Comparison of ENCODE assay signal across 34 cellular contexts in genomic region chr17:35918665-35919064, GRCh38.
"Had no signal": no experiment of that assay in that cellular context is flagged by ENCODE, and none has a peak within 500 bp of the region (broad histone marks: within the 10 kb centered on the region; RNA-seq: fewer than 3 reads in every experiment).

No MANE protein-coding gene starts in this region.

- H3K27ac Mint-ChIP-seq: activated CD4-positive, alpha-beta T cell treated with anti-CD3 and anti-CD28 coated beads for 36 hours; activated CD8-positive, alpha-beta memory T cell treated with anti-CD3 and anti-CD28 coated beads, Interleukin-2, amount 10 ng/mL, durations not matched to agents 7 days and 5 days; activated CD8-positive, alpha-beta T cell treated with anti-CD3 and anti-CD28 coated beads, Interleukin-2, amount 10 ng/mL, durations not matched to agents 7 days and 5 days; activated naive CD4-positive, alpha-beta T cell treated with anti-CD3 and anti-CD28 coated beads, Interleukin-2, amount 50 U/mL, for 24 hours; activated naive CD8-positive, alpha-beta T cell treated with anti-CD3 and anti-CD28 coated beads, Interleukin-2, amount 50 U/mL, for 24 hours; activated T-helper 2 cell treated with anti-CD3 and anti-CD28 coated beads, Interferon-gamma antibody, Interleukin-2, Interleukin-4, amounts not matched to agents 10 μg/mL and 5 μg/mL and 100 μg/mL, durations not matched to agents 14 hours and 24 hours and 36 hours; dendritic cell treated with granulocyte-macrophage colony-stimulating factor and Interleukin-4, amounts not matched to agents 40 ng/mL and 50 ng/mL, for 4 days; naive B cell; stimulated activated naive B cell treated with anti-CD40 and anti-IgM and Interleukin-4, amounts not matched to agents 10 μg/mL and 1 μg/mL and 100 μg/mL, for 72 hours; T-cell had no signal

- DNase-seq: activated CD4-positive, alpha-beta T cell treated with anti-CD3 and anti-CD28 coated beads for 36 hours; activated CD4-positive, CD25-positive, alpha-beta regulatory T cell; activated CD8-positive, alpha-beta memory T cell treated with anti-CD3 and anti-CD28 coated beads, Interleukin-2, amount 10 ng/mL, durations not matched to agents 7 days and 5 days; activated CD8-positive, alpha-beta T cell treated with anti-CD3 and anti-CD28 coated beads, Interleukin-2, amount 10 ng/mL, durations not matched to agents 7 days and 5 days; activated naive CD8-positive, alpha-beta T cell treated with anti-CD3 and anti-CD28 coated beads, Interleukin-2, amount 50 U/mL, for 24 hours; activated T-cell treated with anti-CD3 and anti-CD28 coated beads, Interleukin-2, amount 50 U/mL, for 48 hours; amygdala; central memory CD4-positive, alpha-beta T cell; effector CD8-positive, alpha-beta T cell; erythroblast; foreskin fibroblast; left ventricle myocardium superior; mammary epithelial cell; naive B cell; nucleus accumbens; pancreas; retina; sigmoid colon; small intestine; stimulated activated CD4-positive, alpha-beta T cell treated with anti-CD3 and anti-CD28 coated beads, Interleukin-1b, Interleukin-23, amount 100 ng/mL, for 48 hours; stimulated activated CD4-positive, alpha-beta T cell treated with anti-CD3 and anti-CD28 coated beads, Interleukin-4, amount 100 ng/mL, for 4 hours; stimulated activated CD8-positive, alpha-beta memory T cell treated with anti-CD3 and anti-CD28 coated beads, Interleukin-4, amount 100 ng/mL, for 48 hours; stimulated activated naive B cell treated with anti-CD40 and anti-IgM and Interleukin-4, amounts not matched to agents 10 μg/mL and 1 μg/mL and 100 μg/mL, for 72 hours; stomach; T-cell; thyroid gland; upper lobe of left lung had no signal

- H3K4me1 Mint-ChIP-seq: naive B cell, neural crest cell had no signal

- H3K9me3 Mint-ChIP-seq: activated naive CD4-positive, alpha-beta T cell treated with anti-CD3 and anti-CD28 coated beads, Interleukin-2, amount 50 U/mL, for 24 hours; activated naive CD8-positive, alpha-beta T cell treated with anti-CD3 and anti-CD28 coated beads, Interleukin-2, amount 50 U/mL, for 24 hours; activated T-helper 2 cell treated with anti-CD3 and anti-CD28 coated beads, Interferon-gamma antibody, Interleukin-2, Interleukin-4, amounts not matched to agents 10 μg/mL and 5 μg/mL and 100 μg/mL, durations not matched to agents 14 hours and 24 hours and 36 hours; dendritic cell treated with granulocyte-macrophage colony-stimulating factor and Interleukin-4, amounts not matched to agents 40 ng/mL and 50 ng/mL, for 4 days; naive B cell; stimulated activated naive B cell treated with anti-CD40 and anti-IgM and Interleukin-4, amounts not matched to agents 10 μg/mL and 1 μg/mL and 100 μg/mL, for 72 hours; T-cell; T-helper 2 cell treated with Interferon-gamma antibody and Interleukin-4, amounts not matched to agents 5 μg/mL and 100 μg/mL, for 36 hours had no signal

- H3K36me3 Mint-ChIP-seq: activated naive CD4-positive, alpha-beta T cell treated with anti-CD3 and anti-CD28 coated beads, Interleukin-2, amount 50 U/mL, for 24 hours; naive B cell; stimulated activated naive B cell treated with anti-CD40 and anti-IgM and Interleukin-4, amounts not matched to agents 10 μg/mL and 1 μg/mL and 100 μg/mL, for 72 hours; T-cell had no signal

- H3K4me3 ChIP-seq: pancreas, prostate gland, sigmoid colon, stomach, thyroid gland, upper lobe of left lung, vagina had no signal

- H3K4me3 Mint-ChIP-seq: activated CD4-positive, alpha-beta T cell treated with anti-CD3 and anti-CD28 coated beads for 36 hours; activated CD8-positive, alpha-beta memory T cell treated with anti-CD3 and anti-CD28 coated beads, Interleukin-2, amount 10 ng/mL, durations not matched to agents 7 days and 5 days; activated CD8-positive, alpha-beta T cell treated with anti-CD3 and anti-CD28 coated beads, Interleukin-2, amount 10 ng/mL, durations not matched to agents 7 days and 5 days; activated naive CD4-positive, alpha-beta T cell treated with anti-CD3 and anti-CD28 coated beads, Interleukin-2, amount 50 U/mL, for 24 hours; activated naive CD8-positive, alpha-beta T cell treated with anti-CD3 and anti-CD28 coated beads, Interleukin-2, amount 50 U/mL, for 24 hours; dendritic cell treated with granulocyte-macrophage colony-stimulating factor and Interleukin-4, amounts not matched to agents 40 ng/mL and 50 ng/mL, for 4 days; naive B cell; neural crest cell; stimulated activated naive B cell treated with anti-CD40 and anti-IgM and Interleukin-4, amounts not matched to agents 10 μg/mL and 1 μg/mL and 100 μg/mL, for 72 hours; T-cell; T-helper 2 cell treated with Interferon-gamma antibody and Interleukin-4, amounts not matched to agents 5 μg/mL and 100 μg/mL, for 36 hours had no signal

- ATAC-seq: activated CD4-positive, alpha-beta T cell treated with anti-CD3 and anti-CD28 coated beads for 36 hours; activated CD8-positive, alpha-beta memory T cell treated with anti-CD3 and anti-CD28 coated beads, Interleukin-2, amount 10 ng/mL, durations not matched to agents 7 days and 5 days; activated CD8-positive, alpha-beta T cell treated with anti-CD3 and anti-CD28 coated beads, Interleukin-2, amount 10 ng/mL, durations not matched to agents 7 days and 5 days; activated naive CD8-positive, alpha-beta T cell treated with anti-CD3 and anti-CD28 coated beads, Interleukin-2, amount 50 U/mL, for 24 hours; left ventricle myocardium superior; pancreas; stimulated activated naive B cell treated with anti-CD40 and anti-IgM and Interleukin-4, amounts not matched to agents 10 μg/mL and 1 μg/mL and 100 μg/mL, for 72 hours; T-cell had no signal

- H3K27me3 Mint-ChIP-seq: activated CD4-positive, alpha-beta T cell treated with anti-CD3 and anti-CD28 coated beads for 36 hours; activated CD8-positive, alpha-beta memory T cell treated with anti-CD3 and anti-CD28 coated beads, Interleukin-2, amount 10 ng/mL, durations not matched to agents 7 days and 5 days; activated naive CD4-positive, alpha-beta T cell treated with anti-CD3 and anti-CD28 coated beads, Interleukin-2, amount 50 U/mL, for 24 hours; activated naive CD8-positive, alpha-beta T cell treated with anti-CD3 and anti-CD28 coated beads, Interleukin-2, amount 50 U/mL, for 24 hours; dendritic cell treated with granulocyte-macrophage colony-stimulating factor and Interleukin-4, amounts not matched to agents 40 ng/mL and 50 ng/mL, for 4 days; T-cell had no signal
